In the genomic region with DNA sequence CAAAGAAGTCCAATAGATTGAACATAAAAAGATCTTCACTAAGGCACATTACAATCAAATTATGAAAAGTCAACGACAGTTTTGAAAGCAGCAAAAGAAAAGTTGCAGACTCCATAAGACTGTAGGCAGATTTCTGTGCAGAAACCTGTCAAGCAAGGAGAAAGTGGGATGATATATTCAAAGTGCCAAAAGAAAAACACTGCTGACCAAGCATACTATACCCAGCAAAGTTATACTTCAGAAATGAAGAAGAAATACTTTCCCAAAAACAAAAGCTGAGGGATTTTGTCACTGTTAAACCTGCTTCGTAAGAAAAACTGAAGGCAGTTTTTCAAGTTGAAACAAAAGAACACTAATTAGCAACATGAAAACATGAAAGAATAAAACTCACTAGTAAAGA, we compare ENCODE assay signal across 30 cellular contexts.
"Had no signal": no experiment of that assay in that cellular context is flagged by ENCODE, and none has a peak within 500 bp of the region (broad histone marks: within the 10 kb centered on the region; RNA-seq: fewer than 3 reads in every experiment).

No MANE protein-coding gene starts in this region.

- H3K4me3 ChIP-seq: left ventricle myocardium inferior, lung, neural progenitor cell, ovary, sigmoid colon, spleen, suprapubic skin, thoracic aorta, tibial artery, upper lobe of right lung had no signal

- H3K27me3 Mint-ChIP-seq: naive B cell; stimulated activated naive CD8-positive, alpha-beta T cell treated with anti-CD3 and anti-CD28 coated beads, Interleukin-15, Interleukin-2, amounts not matched to agents 100 ng/mL and 50 ng/mL, for 24 hours had no signal

- H3K4me1 ChIP-seq: left ventricle myocardium inferior, neural progenitor cell, spleen, suprapubic skin, upper lobe of right lung had no signal

- H3K4me3 Mint-ChIP-seq: immature natural killer cell; mesothelial cell of epicardium; naive B cell; natural killer cell; nephron progenitor cell; neural progenitor cell; stimulated activated effector memory CD8-positive, alpha-beta T cell treated with anti-CD3 and anti-CD28 coated beads, Interleukin-12 subunit alpha, Interleukin-12 subunit beta, amount 100 ng/mL, for 72 hours; stimulated activated naive CD8-positive, alpha-beta T cell treated with anti-CD3 and anti-CD28 coated beads, Interleukin-15, Interleukin-2, amounts not matched to agents 100 ng/mL and 50 ng/mL, for 24 hours had no signal

- FAIRE-seq: islet of Langerhans, urothelium cell line had no signal

- H2AFZ ChIP-seq: neural progenitor cell had no signal

- H3K4me2 ChIP-seq: neural progenitor cell had no signal

- H3K27ac ChIP-seq: left ventricle myocardium inferior, neural progenitor cell, neutrophil, ovary, spleen, suprapubic skin, thoracic aorta, tibial artery, upper lobe of right lung had no signal

- H3K9ac ChIP-seq: neural progenitor cell had no signal

- H3K9me3 ChIP-seq: ovary, suprapubic skin had no signal

- ATAC-seq: left colon; natural killer cell; right cardiac atrium; stimulated activated effector memory CD8-positive, alpha-beta T cell treated with anti-CD3 and anti-CD28 coated beads, Interleukin-12 subunit alpha, Interleukin-12 subunit beta, amount 100 ng/mL, for 72 hours; upper lobe of right lung had no signal

- H3K4me1 Mint-ChIP-seq: mesothelial cell of epicardium, natural killer cell, nephron progenitor cell, neural progenitor cell had no signal

- DNase-seq: hypothalamus; immature natural killer cell; kidney; left colon; left ventricle myocardium inferior; mesendoderm; naive B cell; natural killer cell; nephron progenitor cell; occipital lobe; ovary; right cardiac atrium; sigmoid colon; small intestine; spleen; stimulated activated CD4-positive, alpha-beta T cell treated with anti-CD3 and anti-CD28 coated beads, Interleukin-4, amount 100 ng/mL, for 24 hours; tibial artery; trophoblast cell; upper lobe of right lung had no signal

- H3K27ac Mint-ChIP-seq: immature natural killer cell; mesothelial cell of epicardium; naive B cell; natural killer cell; nephron progenitor cell; neural progenitor cell; progenitor cell of endocrine pancreas; stimulated activated effector memory CD8-positive, alpha-beta T cell treated with anti-CD3 and anti-CD28 coated beads, Interleukin-12 subunit alpha, Interleukin-12 subunit beta, amount 100 ng/mL, for 72 hours; stimulated activated naive CD8-positive, alpha-beta T cell treated with anti-CD3 and anti-CD28 coated beads, Interleukin-15, Interleukin-2, amounts not matched to agents 100 ng/mL and 50 ng/mL, for 24 hours had no signal

- H3K27me3 ChIP-seq: neural progenitor cell, neutrophil, ovary, sigmoid colon, spleen, suprapubic skin, tibial artery, upper lobe of right lung had no signal

- H3K36me3 ChIP-seq: ovary, upper lobe of right lung had no signal
